25 cellular contexts compared by ENCODE assay signal in genomic region chr6:80618953-80619352, GRCh38.
DNase-seq lines count a peak whose midpoint lies in the region; ATAC-seq, FAIRE-seq and TF ChIP-seq lines count a peak whose summit lies in the region.
"Had no signal": no experiment of that assay in that cellular context is flagged by ENCODE, and none has a peak within 500 bp of the region (broad histone marks: within the 10 kb centered on the region; RNA-seq: fewer than 3 reads in every experiment).

No MANE protein-coding gene starts in this region.

- DNase-seq in ELR (ENCODE audit: low read depth) (peak; percentile 55), astrocyte (ENCODE audit: low read depth) (peak; percentile 71), fibroblast of pulmonary artery (ENCODE audit: low read depth) (peak; percentile 31), immature natural killer cell (no peak), DMS153 (lab: John Stamatoyannopoulos, UW) (no peak), activated gamma-delta T cell treated with Interleukin-2 at 50 U/mL for 16 hours (no peak)
- DNase-seq: activated CD4-positive, alpha-beta T cell treated with anti-CD3 and anti-CD28 coated beads, Interleukin-2, amount 50 U/mL, for 48 hours; activated naive CD4-positive, alpha-beta T cell treated with anti-CD3 and anti-CD28 coated beads for 36 hours; adrenal gland; CD4-positive, alpha-beta T cell; endodermal cell; esophagus squamous epithelium; head of caudate nucleus; kidney glomerular epithelial cell; lower lobe of right lung; mucosa of descending colon; small intestine; stimulated activated CD4-positive, alpha-beta T cell treated with anti-CD3 and anti-CD28 coated beads, Interleukin-2, amount 100 ng/mL, for 24 hours; T-helper 1 cell had no signal

- H4K20me1 ChIP-seq in astrocyte (ENCODE audit: insufficient read depth, low read length), result no peaks in the 10 kb centered on the region

- no peak overlapping the region for H3K9ac ChIP-seq in astrocyte (ENCODE audit: low read length)

- peaks cover 5% of the 10 kb centered on the region for H3K4me1 ChIP-seq in astrocyte (ENCODE audit: insufficient read depth, low read length)
- H3K4me1 ChIP-seq: adrenal gland, esophagus squamous epithelium, lower lobe of right lung had no signal

- FAIRE-seq in astrocyte (lab: Jason Lieb, UNC), result no peak
- FAIRE-seq: small intestine had no signal

- peak overlapping the region; percentile 12 for H3K4me2 ChIP-seq in astrocyte (ENCODE audit: low read length)

- H3K27ac Mint-ChIP-seq in astrocyte (ENCODE audit: unreplicated experiment) (no peak overlapping the region), immature natural killer cell (no peak overlapping the region)
- H3K27ac Mint-ChIP-seq: activated naive CD4-positive, alpha-beta T cell treated with anti-CD3 and anti-CD28 coated beads for 36 hours; CD4-positive, alpha-beta T cell; endodermal cell; natural killer cell treated with Interleukin-12 subunit alpha and Interleukin-12 subunit beta and Interleukin-15 and Interleukin-18, amount 100 ng/mL, for 72 hours; type B pancreatic cell had no signal

- H3K9me3 ChIP-seq in astrocyte (ENCODE audit: insufficient read depth, low read depth, low read length), result no peaks in the 10 kb centered on the region
- H3K9me3 ChIP-seq: adrenal gland, esophagus squamous epithelium, mucosa of descending colon had no signal

- peaks cover 20% of the 10 kb centered on the region for H3K9me3 Mint-ChIP-seq in astrocyte (ENCODE audit: unreplicated experiment)
- H3K9me3 Mint-ChIP-seq in immature natural killer cell, result peaks cover 0 to 15% (median 7%) of the 10 kb centered on the region in 6 donors
- H3K9me3 Mint-ChIP-seq: type B pancreatic cell had no signal

- H3K4me3 ChIP-seq in astrocyte (ENCODE audit: insufficient read depth, low read depth, low read length) (no peak overlapping the region), fibroblast of pulmonary artery (replicated peaks; ENCODE audit: low read depth, low read length) (no peak overlapping the region)
- H3K4me3 ChIP-seq: adrenal gland, cardiac muscle cell, esophagus squamous epithelium, lower lobe of right lung, mucosa of descending colon had no signal

- H3K27ac ChIP-seq in astrocyte (ENCODE audit: low read depth, low read length), result no peak overlapping the region
- H3K27ac ChIP-seq: adrenal gland, cardiac muscle cell, esophagus squamous epithelium, lower lobe of right lung, RWPE1 had no signal

- H3K36me3 Mint-ChIP-seq in astrocyte (ENCODE audit: low read depth, unreplicated experiment) (no peaks in the 10 kb centered on the region), immature natural killer cell (no peaks in the 10 kb centered on the region)
- H3K36me3 Mint-ChIP-seq: natural killer cell treated with Interleukin-12 subunit alpha and Interleukin-12 subunit beta and Interleukin-15 and Interleukin-18, amount 100 ng/mL, for 72 hours; type B pancreatic cell had no signal

- no peak overlapping the region for H2AFZ ChIP-seq in astrocyte (ENCODE audit: low read depth, low read length)

- H3K4me3 Mint-ChIP-seq in astrocyte (ENCODE audit: unreplicated experiment), result no peak overlapping the region
- H3K4me3 Mint-ChIP-seq in immature natural killer cell, result no peak overlapping the region
- H3K4me3 Mint-ChIP-seq: activated naive CD4-positive, alpha-beta T cell treated with anti-CD3 and anti-CD28 coated beads for 36 hours; CD4-positive, alpha-beta T cell; endodermal cell; natural killer cell treated with Interleukin-12 subunit alpha and Interleukin-12 subunit beta and Interleukin-15 and Interleukin-18, amount 100 ng/mL, for 72 hours; type B pancreatic cell had no signal

- H3K27me3 ChIP-seq in astrocyte (ENCODE audit: insufficient read depth, low read length), result no peaks in the 10 kb centered on the region
- H3K27me3 ChIP-seq: adrenal gland, cardiac muscle cell, esophagus squamous epithelium had no signal

- no peaks in the 10 kb centered on the region for H3K27me3 Mint-ChIP-seq in astrocyte (ENCODE audit: low read depth, unreplicated experiment)
- peaks cover 1 to 3% (median 3%) of the 10 kb centered on the region in 3 donors for H3K27me3 Mint-ChIP-seq in immature natural killer cell (ENCODE audit: low read depth in 3 of 3)
- H3K27me3 Mint-ChIP-seq: CD4-positive, alpha-beta T cell; natural killer cell treated with Interleukin-12 subunit alpha and Interleukin-12 subunit beta and Interleukin-15 and Interleukin-18, amount 100 ng/mL, for 72 hours had no signal

- no peak for TF ChIP-seq CTCF in astrocyte (IDR thresholded peaks at IDR 0.05; ENCODE audit: insufficient read depth, low read depth, low read length)
- no peak for TF ChIP-seq CTCF in fibroblast of pulmonary artery (IDR thresholded peaks at IDR 0.05; ENCODE audit: low read length, missing control alignments)

- no peaks in the 10 kb centered on the region for H3K79me2 ChIP-seq in astrocyte (ENCODE audit: insufficient read depth, low read length)

- no peak for ATAC-seq in HG03135 (IDR thresholded peaks at IDR 0.05; ENCODE audit: unreplicated experiment)
- ATAC-seq: activated CD4-positive, CD25-positive, alpha-beta regulatory T cell treated with anti-CD3 and anti-CD28 coated beads, Interleukin-2, amount 50 U/mL, for 24 hours; lower lobe of right lung; mucosa of descending colon; natural killer cell treated with Interleukin-12 subunit alpha and Interleukin-12 subunit beta and Interleukin-15 and Interleukin-18, amount 100 ng/mL, for 72 hours had no signal

- H3K4me1 Mint-ChIP-seq in astrocyte (ENCODE audit: low read depth, unreplicated experiment) (no peaks in the 10 kb centered on the region), immature natural killer cell (no peaks in the 10 kb centered on the region)
- H3K4me1 Mint-ChIP-seq: endodermal cell had no signal

- no peaks in the 10 kb centered on the region for H3K36me3 ChIP-seq in astrocyte (ENCODE audit: insufficient read depth, low read length)
- H3K36me3 ChIP-seq: adrenal gland, cardiac muscle cell, esophagus squamous epithelium, lower lobe of right lung had no signal

Comparison
In these comparisons a context has a peak if more than half of its experiments do, and no peak if none do; other contexts are left out.
1. DNase-seq: peak in ELR (single experiment), astrocyte (single experiment) and fibroblast of pulmonary artery (single experiment); none in immature natural killer cell (0 of 3), DMS153 (single experiment) and activated gamma-delta T cell treated with Interleukin-2 at 50 U/mL for 16 hours (single experiment).